In the genomic region with DNA sequence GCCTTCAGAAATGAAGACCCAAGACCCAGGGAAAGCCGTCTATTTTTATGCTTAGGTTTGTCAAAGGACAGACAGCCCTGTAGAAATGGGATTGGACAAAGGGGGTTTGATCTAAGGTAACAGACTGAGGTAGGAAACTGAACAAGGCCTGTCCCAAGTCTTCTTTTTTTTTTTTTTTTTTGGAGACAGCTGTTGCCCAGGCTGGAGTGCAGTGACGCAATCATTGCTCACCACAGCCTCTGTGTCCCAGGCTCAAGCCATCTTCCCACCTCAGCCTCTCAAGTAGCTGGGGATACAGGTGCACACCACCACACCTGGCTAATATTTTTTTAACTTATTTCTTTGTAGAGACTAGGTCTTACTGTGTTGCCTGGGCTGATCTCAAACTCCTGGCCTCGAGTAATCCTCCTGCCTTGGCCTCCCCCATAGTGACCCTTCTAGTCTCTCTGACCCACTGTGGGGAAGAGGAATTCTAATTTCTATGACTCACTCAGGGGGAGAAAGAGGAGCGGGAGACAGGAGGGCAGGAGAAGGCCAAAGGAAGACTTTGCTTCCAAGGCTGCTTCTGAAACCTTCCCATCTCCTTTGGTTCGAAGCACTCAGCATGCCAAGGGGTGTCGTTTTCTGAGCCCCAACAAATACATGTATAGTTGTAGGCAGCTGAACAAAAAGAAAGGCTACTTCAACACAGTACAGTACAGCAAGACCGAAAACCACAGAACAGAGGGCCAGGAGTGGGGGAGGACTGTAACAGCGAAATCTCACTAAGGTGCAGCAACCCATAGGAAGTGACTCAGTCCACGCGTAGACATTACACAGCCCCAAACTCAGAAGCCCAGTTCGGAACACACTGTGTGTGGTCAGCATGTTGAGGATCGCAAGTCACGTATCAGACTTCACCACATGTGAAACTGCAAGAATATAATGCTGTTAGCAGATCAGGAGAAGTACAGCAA, we compare ENCODE assay signal across 1 cellular context.
TF ChIP-seq lines count a peak whose summit lies in the region.

No MANE protein-coding gene starts in this region.

TF ChIP-seq in GM12878, 131 proteins besides CTCF, POLR2A, EP300 and RAD21 (continues in another document):
- TF ChIP-seq, protein P1, sequence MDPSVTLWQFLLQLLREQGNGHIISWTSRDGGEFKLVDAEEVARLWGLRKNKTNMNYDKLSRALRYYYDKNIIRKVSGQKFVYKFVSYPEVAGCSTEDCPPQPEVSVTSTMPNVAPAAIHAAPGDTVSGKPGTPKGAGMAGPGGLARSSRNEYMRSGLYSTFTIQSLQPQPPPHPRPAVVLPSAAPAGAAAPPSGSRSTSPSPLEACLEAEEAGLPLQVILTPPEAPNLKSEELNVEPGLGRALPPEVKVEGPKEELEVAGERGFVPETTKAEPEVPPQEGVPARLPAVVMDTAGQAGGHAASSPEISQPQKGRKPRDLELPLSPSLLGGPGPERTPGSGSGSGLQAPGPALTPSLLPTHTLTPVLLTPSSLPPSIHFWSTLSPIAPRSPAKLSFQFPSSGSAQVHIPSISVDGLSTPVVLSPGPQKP (IDR thresholded peaks at IDR 0.05; ENCODE audit: low read depth, low read length) = no peak
- TF ChIP-seq CHD2 (IDR thresholded peaks at IDR 0.05; ENCODE audit: borderline replicate concordance, low read depth, low read length) (peak; percentile 83; the same call in 1 of the 2 replicates), RCOR1 (conservative IDR thresholded peaks at IDR 0.05; ENCODE audit: low read depth, low read length) (0 out of 2 replicates have a peak, but pooled peaks have one; percentile 44), MXI1 (IDR thresholded peaks at IDR 0.05; ENCODE audit: low read depth, low read length) (0 out of 2 replicates have a peak, but pooled peaks have one; percentile 46), WRNIP1 (IDR thresholded peaks at IDR 0.05; ENCODE audit: borderline replicate concordance, low read depth, low read length) (no peak), SMARCA5 (IDR thresholded peaks at IDR 0.05) (0 out of 2 replicates have a peak, but pooled peaks have one; percentile 53), USF2 (IDR thresholded peaks at IDR 0.05; ENCODE audit: borderline replicate concordance, low read depth, low read length) (no peak), HSF1 (IDR thresholded peaks at IDR 0.05; ENCODE audit: low read depth, low read length) (no peak), YBX1 (IDR thresholded peaks at IDR 0.05) (no peak), TAF1 (IDR thresholded peaks at IDR 0.05; ENCODE audit: borderline replicate concordance, low read depth, low read length) (no peak), SMC3 (IDR thresholded peaks at IDR 0.05; ENCODE audit: borderline replicate concordance, low read length) (no peak), IRF5 (IDR thresholded peaks at IDR 0.05; ENCODE audit: borderline replicate concordance) (no peak), SUPT20H (IDR thresholded peaks at IDR 0.05; ENCODE audit: borderline replicate concordance, control insufficient read depth, low read depth, low read length) (no peak), IRF4 (IDR thresholded peaks at IDR 0.05; ENCODE audit: low read depth, low read length) (peak; percentile 89), SP1 (IDR thresholded peaks at IDR 0.05; ENCODE audit: low read depth, low read length) (peak; percentile 28), CEBPB (IDR thresholded peaks at IDR 0.05; ENCODE audit: borderline replicate concordance in 1 of 2, low read depth in 2 of 2, low read length in 2 of 2) (peak in 1 of 2 experiments; percentile 54; a peak in 1 of 4 replicates), LARP7 (IDR thresholded peaks at IDR 0.05) (0 out of 2 replicates have a peak, but pooled peaks have one; percentile 29), ATF7 (IDR thresholded peaks at IDR 0.05; ENCODE audit: low read depth) (peak; percentile 91), ZBTB33 (IDR thresholded peaks at IDR 0.05) (0 out of 2 replicates have a peak, but pooled peaks have one; percentile 8), ZNF622 (IDR thresholded peaks at IDR 0.05) (no peak), GATAD2B (conservative IDR thresholded peaks at IDR 0.05; ENCODE audit: low read depth) (peak; percentile 85), STAT1 (conservative IDR thresholded peaks at IDR 0.05) (no peak), ZNF274 (IDR thresholded peaks at IDR 0.05; ENCODE audit: insufficient read depth, insufficient read length) (no peak), POLR2AphosphoS2 (IDR thresholded peaks at IDR 0.05; ENCODE audit: low read depth, low read length) (no peak), NFYA (IDR thresholded peaks at IDR 0.05; ENCODE audit: borderline replicate concordance, low read depth, low read length) (no peak), TCF3 (IDR thresholded peaks at IDR 0.05; ENCODE audit: borderline replicate concordance, insufficient read depth, low read depth, low read length) (no peak), ETV6 (conservative IDR thresholded peaks at IDR 0.05 in 1 of 2, IDR thresholded peaks at IDR 0.05 in 1 of 2; ENCODE audit: borderline replicate concordance in 1 of 2, low read depth in 1 of 2) (peak in 1 of 2 experiments; percentile 89; a peak in 2 of 4 replicates), PAX8 (IDR thresholded peaks at IDR 0.05) (no peak), POLR2AphosphoS5 (IDR thresholded peaks at IDR 0.05; ENCODE audit: low read length) (0 out of 2 replicates have a peak, but pooled peaks have one; percentile 43), ZBED1 (IDR thresholded peaks at IDR 0.05; ENCODE audit: borderline replicate concordance) (peak; percentile 93; the same call in 1 of the 2 replicates), MLLT1 (IDR thresholded peaks at IDR 0.05) (peak; percentile 82)
- TF ChIP-seq, protein P2, sequence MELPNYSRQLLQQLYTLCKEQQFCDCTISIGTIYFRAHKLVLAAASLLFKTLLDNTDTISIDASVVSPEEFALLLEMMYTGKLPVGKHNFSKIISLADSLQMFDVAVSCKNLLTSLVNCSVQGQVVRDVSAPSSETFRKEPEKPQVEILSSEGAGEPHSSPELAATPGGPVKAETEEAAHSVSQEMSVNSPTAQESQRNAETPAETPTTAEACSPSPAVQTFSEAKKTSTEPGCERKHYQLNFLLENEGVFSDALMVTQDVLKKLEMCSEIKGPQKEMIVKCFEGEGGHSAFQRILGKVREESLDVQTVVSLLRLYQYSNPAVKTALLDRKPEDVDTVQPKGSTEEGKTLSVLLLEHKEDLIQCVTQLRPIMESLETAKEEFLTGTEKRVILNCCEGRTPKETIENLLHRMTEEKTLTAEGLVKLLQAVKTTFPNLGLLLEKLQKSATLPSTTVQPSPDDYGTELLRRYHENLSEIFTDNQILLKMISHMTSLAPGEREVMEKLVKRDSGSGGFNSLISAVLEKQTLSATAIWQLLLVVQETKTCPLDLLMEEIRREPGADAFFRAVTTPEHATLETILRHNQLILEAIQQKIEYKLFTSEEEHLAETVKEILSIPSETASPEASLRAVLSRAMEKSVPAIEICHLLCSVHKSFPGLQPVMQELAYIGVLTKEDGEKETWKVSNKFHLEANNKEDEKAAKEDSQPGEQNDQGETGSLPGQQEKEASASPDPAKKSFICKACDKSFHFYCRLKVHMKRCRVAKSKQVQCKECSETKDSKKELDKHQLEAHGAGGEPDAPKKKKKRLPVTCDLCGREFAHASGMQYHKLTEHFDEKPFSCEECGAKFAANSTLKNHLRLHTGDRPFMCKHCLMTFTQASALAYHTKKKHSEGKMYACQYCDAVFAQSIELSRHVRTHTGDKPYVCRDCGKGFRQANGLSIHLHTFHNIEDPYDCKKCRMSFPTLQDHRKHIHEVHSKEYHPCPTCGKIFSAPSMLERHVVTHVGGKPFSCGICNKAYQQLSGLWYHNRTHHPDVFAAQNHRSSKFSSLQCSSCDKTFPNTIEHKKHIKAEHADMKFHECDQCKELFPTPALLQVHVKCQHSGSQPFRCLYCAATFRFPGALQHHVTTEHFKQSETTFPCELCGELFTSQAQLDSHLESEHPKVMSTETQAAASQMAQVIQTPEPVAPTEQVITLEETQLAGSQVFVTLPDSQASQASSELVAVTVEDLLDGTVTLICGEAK (IDR thresholded peaks at IDR 0.05; ENCODE audit: borderline replicate concordance) = no peak
- TF ChIP-seq, protein P3, sequence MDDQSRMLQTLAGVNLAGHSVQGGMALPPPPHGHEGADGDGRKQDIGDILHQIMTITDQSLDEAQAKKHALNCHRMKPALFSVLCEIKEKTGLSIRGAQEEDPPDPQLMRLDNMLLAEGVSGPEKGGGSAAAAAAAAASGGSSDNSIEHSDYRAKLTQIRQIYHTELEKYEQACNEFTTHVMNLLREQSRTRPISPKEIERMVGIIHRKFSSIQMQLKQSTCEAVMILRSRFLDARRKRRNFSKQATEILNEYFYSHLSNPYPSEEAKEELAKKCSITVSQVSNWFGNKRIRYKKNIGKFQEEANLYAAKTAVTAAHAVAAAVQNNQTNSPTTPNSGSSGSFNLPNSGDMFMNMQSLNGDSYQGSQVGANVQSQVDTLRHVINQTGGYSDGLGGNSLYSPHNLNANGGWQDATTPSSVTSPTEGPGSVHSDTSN (IDR thresholded peaks at IDR 0.05; ENCODE audit: insufficient replicate concordance, low read depth, low read length) = no peak
- TF ChIP-seq, protein P4, sequence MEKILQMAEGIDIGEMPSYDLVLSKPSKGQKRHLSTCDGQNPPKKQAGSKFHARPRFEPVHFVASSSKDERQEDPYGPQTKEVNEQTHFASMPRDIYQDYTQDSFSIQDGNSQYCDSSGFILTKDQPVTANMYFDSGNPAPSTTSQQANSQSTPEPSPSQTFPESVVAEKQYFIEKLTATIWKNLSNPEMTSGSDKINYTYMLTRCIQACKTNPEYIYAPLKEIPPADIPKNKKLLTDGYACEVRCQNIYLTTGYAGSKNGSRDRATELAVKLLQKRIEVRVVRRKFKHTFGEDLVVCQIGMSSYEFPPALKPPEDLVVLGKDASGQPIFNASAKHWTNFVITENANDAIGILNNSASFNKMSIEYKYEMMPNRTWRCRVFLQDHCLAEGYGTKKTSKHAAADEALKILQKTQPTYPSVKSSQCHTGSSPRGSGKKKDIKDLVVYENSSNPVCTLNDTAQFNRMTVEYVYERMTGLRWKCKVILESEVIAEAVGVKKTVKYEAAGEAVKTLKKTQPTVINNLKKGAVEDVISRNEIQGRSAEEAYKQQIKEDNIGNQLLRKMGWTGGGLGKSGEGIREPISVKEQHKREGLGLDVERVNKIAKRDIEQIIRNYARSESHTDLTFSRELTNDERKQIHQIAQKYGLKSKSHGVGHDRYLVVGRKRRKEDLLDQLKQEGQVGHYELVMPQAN (conservative IDR thresholded peaks at IDR 0.05) = no peak
- TF ChIP-seq, protein P5, sequence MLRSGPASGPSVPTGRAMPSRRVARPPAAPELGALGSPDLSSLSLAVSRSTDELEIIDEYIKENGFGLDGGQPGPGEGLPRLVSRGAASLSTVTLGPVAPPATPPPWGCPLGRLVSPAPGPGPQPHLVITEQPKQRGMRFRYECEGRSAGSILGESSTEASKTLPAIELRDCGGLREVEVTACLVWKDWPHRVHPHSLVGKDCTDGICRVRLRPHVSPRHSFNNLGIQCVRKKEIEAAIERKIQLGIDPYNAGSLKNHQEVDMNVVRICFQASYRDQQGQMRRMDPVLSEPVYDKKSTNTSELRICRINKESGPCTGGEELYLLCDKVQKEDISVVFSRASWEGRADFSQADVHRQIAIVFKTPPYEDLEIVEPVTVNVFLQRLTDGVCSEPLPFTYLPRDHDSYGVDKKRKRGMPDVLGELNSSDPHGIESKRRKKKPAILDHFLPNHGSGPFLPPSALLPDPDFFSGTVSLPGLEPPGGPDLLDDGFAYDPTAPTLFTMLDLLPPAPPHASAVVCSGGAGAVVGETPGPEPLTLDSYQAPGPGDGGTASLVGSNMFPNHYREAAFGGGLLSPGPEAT (IDR thresholded peaks at IDR 0.05; ENCODE audit: low read depth) = 0 out of 2 replicates have a peak, but pooled peaks have one; percentile 42
